In the genomic region with DNA sequence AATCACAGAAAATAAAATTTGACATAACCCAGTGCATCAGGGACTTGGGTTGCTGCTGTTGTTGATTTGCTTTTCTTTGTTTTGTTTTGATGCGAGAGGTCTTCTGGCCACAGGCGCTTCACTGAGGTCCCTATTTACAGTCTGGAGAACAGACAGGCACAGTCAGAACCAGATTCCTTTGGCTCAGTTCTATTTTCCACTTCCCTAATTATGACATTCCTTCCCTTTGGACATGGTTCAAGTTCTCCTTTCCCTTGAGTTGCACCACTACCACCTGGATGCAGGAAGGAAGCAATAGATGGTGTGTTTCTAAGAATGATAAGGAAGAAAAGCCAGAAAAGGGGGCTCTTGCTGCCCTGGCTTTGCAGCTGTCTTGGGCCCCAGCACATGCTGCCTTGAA, we compare ENCODE assay signal across 19 cellular contexts.
"Had no signal": no experiment of that assay in that cellular context is flagged by ENCODE, and none has a peak within 500 bp of the region (broad histone marks: within the 10 kb centered on the region; RNA-seq: fewer than 3 reads in every experiment).

No MANE protein-coding gene starts in this region.

- H3K36me3 ChIP-seq: brain microvascular endothelial cell, gastrocnemius medialis, heart right ventricle, lower lobe of right lung had no signal

- H3K4me3 ChIP-seq: coronary artery, gastrocnemius medialis, heart right ventricle, lower lobe of right lung had no signal

- H3K27ac ChIP-seq: brain microvascular endothelial cell, coronary artery, gastrocnemius medialis, lower lobe of right lung, parathyroid adenoma had no signal

- ATAC-seq: activated CD4-positive, CD25-positive, alpha-beta regulatory T cell treated with anti-CD3 and anti-CD28 coated beads, Interleukin-2, amount 50 U/mL, for 24 hours; activated T-cell treated with anti-CD3 and anti-CD28 coated beads, Interleukin-2, amount 50 U/mL, for 4 hours; gastrocnemius medialis; lower lobe of right lung; SK-N-SH treated with all-trans-retinoic acid at 6 μM for 48 hours; T-cell had no signal

- DNase-seq: activated CD4-positive, alpha-beta T cell treated with anti-CD3 and anti-CD28 coated beads, Interleukin-2, amount 10 ng/mL, durations not matched to agents 7 days and 5 days; activated CD8-positive, alpha-beta memory T cell treated with anti-CD3 and anti-CD28 coated beads, Interleukin-2, amount 50 U/mL, for 4 hours; activated naive CD4-positive, alpha-beta T cell treated with anti-CD3 and anti-CD28 coated beads for 36 hours; activated T-cell treated with anti-CD3 and anti-CD28 coated beads, Interleukin-2, amount 50 U/mL, for 4 hours; brain microvascular endothelial cell; central memory CD4-positive, alpha-beta T cell; gastrocnemius medialis; heart right ventricle; immature natural killer cell; kidney glomerular epithelial cell; lower lobe of right lung; naive B cell; stimulated activated naive CD4-positive, alpha-beta T cell; T-cell; T-helper 9 cell had no signal

- H3K27me3 ChIP-seq: brain microvascular endothelial cell, gastrocnemius medialis had no signal

- H3K9me3 ChIP-seq: gastrocnemius medialis, heart right ventricle, lower lobe of right lung had no signal
